23 cellular contexts compared by ENCODE assay signal in genomic region chr11:1394936-1395772, GRCh38. TPM values are rescaled to one million over a fixed set of nuclear protein-coding genes. Genes with fewer than 3 reads are reported as not detected.
DNase-seq lines count a peak whose midpoint lies in the region; ATAC-seq and TF ChIP-seq lines count a peak whose summit lies in the region.
"Had no signal": no experiment of that assay in that cellular context is flagged by ENCODE, and none has a peak within 500 bp of the region (broad histone marks: within the 10 kb centered on the region; RNA-seq: fewer than 3 reads in every experiment).

No MANE protein-coding gene starts in this region.

- no peak overlapping the region for H3K27ac ChIP-seq in right atrium auricular region
- peak overlapping the region; percentile 99 for H3K27ac ChIP-seq in cingulate gyrus (ENCODE audit: low read depth, low read length)
- H3K27ac ChIP-seq in neuronal stem cell (replicated peaks; ENCODE audit: low read length) = no peak overlapping the region
- H3K27ac ChIP-seq in tibial nerve = peak overlapping the region in 3 of 4 donors; percentile 79 to 93 (median 93)
- H3K27ac ChIP-seq: 22Rv1, PC-9 had no signal

- TF ChIP-seq POLR2A in tibial nerve (IDR thresholded peaks at IDR 0.05) = no peak

- H3K4me2 ChIP-seq in neuronal stem cell (ENCODE audit: insufficient read depth, low read length, poor library complexity, severe bottlenecking) = no peak overlapping the region
- H3K4me2 ChIP-seq: GM23338, PC-9 had no signal

- intact Hi-C loops in Right ventricle myocardium inferior (cut with DNase I) = no loop called here

- H3K36me3 ChIP-seq in right atrium auricular region (no peaks in the 10 kb centered on the region), neuronal stem cell (replicated peaks in 1 of 2; ENCODE audit: control insufficient read depth in 2 of 2, insufficient read depth in 2 of 2, low read length in 2 of 2) (peaks cover 0 to 12% of the 10 kb centered on the region in 2 donors), tibial nerve (no peaks in the 10 kb centered on the region)

- H3K4me3 ChIP-seq in right atrium auricular region = no peak overlapping the region
- H3K4me3 ChIP-seq in neuronal stem cell (ENCODE audit: low read length in 2 of 2) = no peak overlapping the region
- H3K4me3 ChIP-seq in tibial nerve = no peak overlapping the region
- H3K4me3 ChIP-seq: GM23338, K562, PC-9 had no signal

- TF ChIP-seq CTCF in right atrium auricular region (IDR thresholded peaks at IDR 0.05) (no peak), tibial nerve (IDR thresholded peaks at IDR 0.05) (no peak)

- no peak overlapping the region for H4K91ac ChIP-seq in neuronal stem cell (ENCODE audit: low read depth, low read length, poor library complexity)

- peak overlapping the region; percentile 65 for H3K23ac ChIP-seq in neuronal stem cell (ENCODE audit: low read depth, low read length, poor library complexity)

- H3K9me3 ChIP-seq in right atrium auricular region (no peaks in the 10 kb centered on the region), neuronal stem cell (replicated peaks in 1 of 2; ENCODE audit: control insufficient read depth in 2 of 2, insufficient read depth in 1 of 2, low read depth in 1 of 2, low read length in 2 of 2) (peaks cover 2% of the 10 kb centered on the region in 2 donors), tibial nerve (no peaks in the 10 kb centered on the region)

- H3K27me3 ChIP-seq in right atrium auricular region (peaks cover 7 to 8% of the 10 kb centered on the region in 2 donors), neuronal stem cell (ENCODE audit: control insufficient read depth in 3 of 3, insufficient read depth in 3 of 3, low read depth in 1 of 3, low read length in 3 of 3) (peaks cover 0 to 3% (median 0%) of the 10 kb centered on the region in 3 experiments), tibial nerve (peaks cover 0 to 48% of the 10 kb centered on the region in 2 donors)

- no peak for TF ChIP-seq EP300 in tibial nerve (IDR thresholded peaks at IDR 0.05)

- no peak overlapping the region for H2BK15ac ChIP-seq in neuronal stem cell (ENCODE audit: low read length)

- no peak overlapping the region for H2BK120ac ChIP-seq in neuronal stem cell (ENCODE audit: low read depth, low read length)

- no peak overlapping the region for H2AK5ac ChIP-seq in neuronal stem cell (ENCODE audit: low read depth, low read length)

- no peak overlapping the region for H2BK12ac ChIP-seq in neuronal stem cell (ENCODE audit: low read length)

- peaks cover 0 to 5% of the 10 kb centered on the region in 2 donors for H3K4me1 ChIP-seq in right atrium auricular region
- peaks cover 0 to 7% of the 10 kb centered on the region in 2 donors for H3K4me1 ChIP-seq in neuronal stem cell (ENCODE audit: control insufficient read depth in 2 of 2, insufficient read depth in 1 of 2, low read depth in 1 of 2, low read length in 2 of 2)
- H3K4me1 ChIP-seq in tibial nerve = peaks cover 0 to 45% (median 11%) of the 10 kb centered on the region in 4 donors

- ATAC-seq in Right ventricle myocardium inferior (no peak), GM18858 (IDR thresholded peaks at IDR 0.05; ENCODE audit: unreplicated experiment) (no peak)
- ATAC-seq: GM23338, K562 had no signal

- no CpG with 5 or more reads among the region's 29 CpGs for WGBS in neuronal stem cell (ENCODE audit: extremely low coverage in 2 of 2, insufficient read length in 2 of 2, insufficient replicate concordance in 1 of 2), 2 donors
- 89 to 100% methylated on average over 11 to 19 of the region's 29 CpGs for WGBS in tibial nerve, 2 donors

- H3K18ac ChIP-seq in neuronal stem cell (ENCODE audit: low read length) = peak overlapping the region; percentile 38

- H3K79me1 ChIP-seq in neuronal stem cell (ENCODE audit: low read depth, low read length) = peaks cover 54% of the 10 kb centered on the region

- no peak overlapping the region for H3K9ac ChIP-seq in neuronal stem cell (ENCODE audit: low read depth, low read length, poor library complexity)

- H2AFZ ChIP-seq in neuronal stem cell (ENCODE audit: low read length) = no peak overlapping the region
- H2AFZ ChIP-seq: GM23338, PC-9 had no signal

- H3K14ac ChIP-seq in neuronal stem cell (ENCODE audit: low read length) = peak overlapping the region; percentile 21

- H3K4ac ChIP-seq in neuronal stem cell (ENCODE audit: low read length) = no peak overlapping the region

- peak overlapping the region; percentile 43 for H4K8ac ChIP-seq in neuronal stem cell (ENCODE audit: low read depth, low read length)

- DNase-seq in Right ventricle myocardium inferior (ENCODE audit: missing footprints) (peak; percentile 57), right atrium auricular region (ENCODE audit: low spot score) (no peak), neuronal stem cell (ENCODE audit: low spot score) (no peak), tibial nerve (ENCODE audit: low spot score in 2 of 2) (no peak), NCI-H146 (lab: John Stamatoyannopoulos, UW) (no peak)
- DNase-seq: ACHN; CD4-positive, CD25-positive, alpha-beta regulatory T cell; H9; Kasumi-1; NCI-H1694; NCI-H2029 treated with DMSO at 0.1 percent for 48 hours; NCI-H446 treated with DMSO at 0.1 percent for 48 hours; NCI-H526; NCI-H82; NK-92 treated with Interleukin-12 subunit alpha and Interleukin-12 subunit beta, amount 100 ng/mL, for 24 hours; PC-9; SHP77 had no signal

- H2BK5ac ChIP-seq in neuronal stem cell (ENCODE audit: low read length) = no peak overlapping the region

RNA-seq across cellular contexts. Expression of gene BRSK2, which starts 5.4 kb away (rescaled TPM):
- total RNA-seq in Right ventricle myocardium inferior = 1.4 TPM
- total RNA-seq in right atrium auricular region = under 1 TPM; 0.19 to 0.51 TPM
- 24.4 TPM for polyA plus RNA-seq in neuronal stem cell (2013, experiment 1 of 2)
- 23.0 TPM for polyA plus RNA-seq in neuronal stem cell (2013, experiment 2 of 2)
- total RNA-seq in tibial nerve = 1 to 10 TPM; 2.4 to 7.8 (median 4.6) TPM
- total RNA-seq: RPMI7951 had no signal

Comparison
In these comparisons a context has a peak if more than half of its experiments do, and no peak if none do; other contexts are left out.
1. H3K27ac ChIP-seq: peak in cingulate gyrus (single experiment) and tibial nerve (3 of 4); none in right atrium auricular region (0 of 2) and neuronal stem cell (single experiment).